In the genomic region with DNA sequence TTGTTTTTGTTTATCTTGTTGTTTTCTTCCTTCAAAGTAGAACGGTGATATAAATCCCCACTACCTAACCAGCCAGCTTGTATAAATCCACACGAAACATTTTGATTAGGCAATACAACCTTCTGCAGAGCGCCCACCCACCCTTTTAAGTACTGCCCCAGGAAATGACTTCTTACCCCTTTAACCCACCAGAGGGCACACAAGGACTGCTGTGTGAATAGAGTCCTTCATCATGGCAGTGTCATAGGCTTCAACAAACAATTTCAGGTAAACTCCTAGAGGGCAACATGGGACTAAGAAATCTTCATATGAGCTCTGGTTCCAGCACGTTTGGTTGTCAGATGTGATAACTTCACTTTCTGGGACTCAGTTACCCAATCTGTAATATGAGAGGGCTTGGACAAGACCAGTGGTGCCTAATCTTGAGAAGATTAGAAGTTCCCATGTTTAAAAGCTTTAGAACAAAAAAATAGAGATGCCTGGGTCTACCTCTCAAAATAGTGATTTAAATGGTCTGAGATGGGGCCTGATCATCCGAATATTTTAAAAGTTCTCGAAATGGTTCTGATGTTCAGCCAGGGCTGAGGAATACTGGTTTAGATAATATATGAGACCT, we compare ENCODE assay signal across 8 cellular contexts. TPM values are rescaled to one million over a fixed set of nuclear protein-coding genes. Genes with fewer than 3 reads are reported as not detected.
DNase-seq lines count a peak whose midpoint lies in the region; ATAC-seq and TF ChIP-seq lines count a peak whose summit lies in the region.

No MANE protein-coding gene starts in this region.

- DNase-seq in ACHN: peak; percentile 73
- DNase-seq in NCI-H2081 (lab: John Stamatoyannopoulos, UW): peak; percentile 76 to 86
- DNase-seq in T-helper 2 cell treated with Interferon-gamma antibody and Interleukin-4, amounts not matched to agents 5 μg/mL and 100 μg/mL, for 36 hours (ENCODE audit: low spot score): peak; percentile 33
- DNase-seq in chondrocyte (ENCODE audit: low spot score): no peak
- peak; percentile 95 for DNase-seq in left kidney (ENCODE audit: low read depth, low spot score)
- DNase-seq in stimulated activated CD8-positive, alpha-beta memory T cell treated with anti-CD3 and anti-CD28 coated beads, Interleukin-2, amount 100 ng/mL, for 48 hours (ENCODE audit: low read depth in 2 of 2): peak; percentile 3 to 13

- no peak overlapping the region for H3K27ac Mint-ChIP-seq in T-helper 2 cell treated with Interferon-gamma antibody and Interleukin-4, amounts not matched to agents 5 μg/mL and 100 μg/mL, for 36 hours
- H3K27ac Mint-ChIP-seq in chondrocyte (ENCODE audit: unreplicated experiment): no peak overlapping the region

- ATAC-seq in GM18498 (IDR thresholded peaks at IDR 0.05; ENCODE audit: unreplicated experiment) (peak; percentile 69), HG03066 (IDR thresholded peaks at IDR 0.05; ENCODE audit: low read depth, unreplicated experiment) (peak; percentile 65)

- H3K36me3 Mint-ChIP-seq in T-helper 2 cell treated with Interferon-gamma antibody and Interleukin-4, amounts not matched to agents 5 μg/mL and 100 μg/mL, for 36 hours (ENCODE audit: low read depth): peaks cover 1% of the 10 kb centered on the region
- peaks cover 10% of the 10 kb centered on the region for H3K36me3 Mint-ChIP-seq in chondrocyte (ENCODE audit: low read depth)

- in situ Hi-C loops in ACHN (cut with HindIII; ENCODE audit: low pct_ligation_motif_present, low pct_unique_long_range_greater_than_20kb, low sequenced_read_pairs): no loop called here

- H3K27me3 Mint-ChIP-seq in T-helper 2 cell treated with Interferon-gamma antibody and Interleukin-4, amounts not matched to agents 5 μg/mL and 100 μg/mL, for 36 hours (ENCODE audit: low read depth): no peaks in the 10 kb centered on the region
- H3K27me3 Mint-ChIP-seq in chondrocyte (ENCODE audit: low read depth): no peaks in the 10 kb centered on the region

- H3K4me3 Mint-ChIP-seq in T-helper 2 cell treated with Interferon-gamma antibody and Interleukin-4, amounts not matched to agents 5 μg/mL and 100 μg/mL, for 36 hours: no peak overlapping the region
- no peak overlapping the region for H3K4me3 Mint-ChIP-seq in chondrocyte (ENCODE audit: unreplicated experiment)

- peak; percentile 91 for TF ChIP-seq CTCF in chondrocyte (IDR thresholded peaks at IDR 0.05)

- H3K9me3 Mint-ChIP-seq in T-helper 2 cell treated with Interferon-gamma antibody and Interleukin-4, amounts not matched to agents 5 μg/mL and 100 μg/mL, for 36 hours: peaks cover 13% of the 10 kb centered on the region
- peaks cover 10% of the 10 kb centered on the region for H3K9me3 Mint-ChIP-seq in chondrocyte (ENCODE audit: low read depth)

- peaks cover 2% of the 10 kb centered on the region for H3K4me1 Mint-ChIP-seq in T-helper 2 cell treated with Interferon-gamma antibody and Interleukin-4, amounts not matched to agents 5 μg/mL and 100 μg/mL, for 36 hours (ENCODE audit: low read depth)
- H3K4me1 Mint-ChIP-seq in chondrocyte (ENCODE audit: low read depth): no peaks in the 10 kb centered on the region

RNA-seq across cellular contexts. Expression of a gene that starts 56.1 kb away (rescaled TPM):
- total RNA-seq in chondrocyte: 2.4 to 2.6 TPM (median 2.5 TPM) in 3 replicates
